ENCODE assay signal across 21 cellular contexts in genomic region chr2:72576459-72576858, GRCh38.
"Had no signal": no experiment of that assay in that cellular context is flagged by ENCODE, and none has a peak within 500 bp of the region (broad histone marks: within the 10 kb centered on the region; RNA-seq: fewer than 3 reads in every experiment).

No MANE protein-coding gene starts in this region.

- H3K36me3 ChIP-seq: adrenal gland, gastrocnemius medialis, heart right ventricle, neutrophil, transverse colon had no signal

- H3K27me3 ChIP-seq: adrenal gland, gastrocnemius medialis, heart right ventricle, neutrophil, transverse colon had no signal

- H3K4me3 ChIP-seq: adrenal gland, gastrocnemius medialis, heart right ventricle, lung, mucosa of descending colon, transverse colon had no signal

- ATAC-seq: activated CD4-positive, alpha-beta T cell treated with anti-CD3 and anti-CD28 coated beads for 36 hours; activated CD8-positive, alpha-beta memory T cell treated with anti-CD3 and anti-CD28 coated beads, Interleukin-2, amount 10 ng/mL, durations not matched to agents 7 days and 5 days; gastrocnemius medialis; heart right ventricle; left colon; mucosa of descending colon; naive thymus-derived CD8-positive, alpha-beta T cell had no signal

- H3K9me3 ChIP-seq: adrenal gland, gastrocnemius medialis, heart right ventricle, mucosa of descending colon, neutrophil, transverse colon had no signal

- DNase-seq: activated CD4-positive, alpha-beta memory T cell treated with anti-CD3 and anti-CD28 coated beads for 36 hours; activated CD4-positive, alpha-beta T cell treated with anti-CD3 and anti-CD28 coated beads for 36 hours; activated CD8-positive, alpha-beta memory T cell treated with anti-CD3 and anti-CD28 coated beads, Interleukin-2, amount 10 ng/mL, durations not matched to agents 7 days and 5 days; activated naive CD4-positive, alpha-beta T cell treated with anti-CD3 and anti-CD28 coated beads, Interleukin-2, amount 10 ng/mL, durations not matched to agents 7 days and 5 days; activated T-cell treated with anti-CD3 and anti-CD28 coated beads, Interleukin-2, amount 50 U/mL, for 24 hours; adrenal gland; central memory CD4-positive, alpha-beta T cell; effector memory CD4-positive, alpha-beta T cell; gastrocnemius medialis; heart right ventricle; left colon; mucosa of descending colon; naive thymus-derived CD8-positive, alpha-beta T cell; posterior cingulate gyrus; retina; stimulated activated CD4-positive, alpha-beta T cell treated with anti-CD3 and anti-CD28 coated beads, Interleukin-2, amount 100 ng/mL, for 48 hours; stimulated activated naive CD4-positive, alpha-beta T cell; T-helper 2 cell; transverse colon had no signal

- H3K27ac ChIP-seq: adrenal gland, gastrocnemius medialis, heart right ventricle, neutrophil, transverse colon had no signal
